1 cellular context compared by ENCODE assay signal in genomic region chr1:16226129-16226494, GRCh38.
TF ChIP-seq lines count a peak whose summit lies in the region.

No MANE protein-coding gene starts in this region.

TF ChIP-seq in GM23338, 12 proteins besides CTCF, POLR2A, EP300 and RAD21:
- no peak for TF ChIP-seq EZH2phosphoT487 (IDR thresholded peaks at IDR 0.05; ENCODE audit: unreplicated experiment)
- no peak for TF ChIP-seq STAT1 (IDR thresholded peaks at IDR 0.05; ENCODE audit: unreplicated experiment)
